Comparison of ENCODE assay signal across 29 cellular contexts in the genomic region with DNA sequence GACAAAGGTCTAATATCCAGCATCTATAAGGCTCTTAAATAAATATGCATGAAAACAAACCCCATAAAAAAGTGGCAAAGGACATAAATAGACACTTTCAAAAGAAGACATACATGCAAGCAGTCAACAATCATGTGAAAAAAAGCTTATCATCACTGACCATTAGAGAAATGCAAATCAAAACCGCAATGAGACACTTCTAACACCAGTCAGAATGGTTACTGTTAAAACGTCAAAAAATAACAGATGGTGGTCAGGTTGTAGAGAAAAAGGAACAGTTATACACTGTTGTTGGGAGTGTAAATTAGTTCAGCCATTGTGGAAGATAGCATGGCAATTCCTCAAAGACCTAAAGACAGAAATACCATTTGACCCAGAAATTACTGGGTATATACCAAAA.
"Had no signal": no experiment of that assay in that cellular context is flagged by ENCODE, and none has a peak within 500 bp of the region (broad histone marks: within the 10 kb centered on the region; RNA-seq: fewer than 3 reads in every experiment).

No MANE protein-coding gene starts in this region.

- H3K9me3 ChIP-seq: adrenal gland, body of pancreas, esophagus muscularis mucosa, gastrocnemius medialis had no signal

- ATAC-seq: activated CD4-positive, alpha-beta T cell treated with anti-CD3 and anti-CD28 coated beads for 36 hours; activated CD8-positive, alpha-beta memory T cell treated with anti-CD3 and anti-CD28 coated beads, Interleukin-2, amount 10 ng/mL, durations not matched to agents 7 days and 5 days; activated CD8-positive, alpha-beta T cell treated with anti-CD3 and anti-CD28 coated beads, Interleukin-2, amount 10 ng/mL, durations not matched to agents 7 days and 5 days; activated naive CD8-positive, alpha-beta T cell treated with anti-CD3 and anti-CD28 coated beads, Interleukin-2, amount 50 U/mL, for 24 hours; body of pancreas; effector memory CD8-positive, alpha-beta T cell; foreskin keratinocyte; gastrocnemius medialis; heart left ventricle had no signal

- H3K4me1 ChIP-seq: body of pancreas, foreskin keratinocyte, gastrocnemius medialis, heart left ventricle had no signal

- DNase-seq: activated CD4-positive, alpha-beta memory T cell treated with anti-CD3 and anti-CD28 coated beads for 36 hours; activated CD4-positive, alpha-beta T cell treated with anti-CD3 and anti-CD28 coated beads for 36 hours; activated CD4-positive, alpha-beta T cell treated with anti-CD3 and anti-CD28 coated beads, Interleukin-2, amount 10 ng/mL, durations not matched to agents 24 days and 14 days; activated CD4-positive, CD25-positive, alpha-beta regulatory T cell; activated CD4-positive, CD25-positive, alpha-beta regulatory T cell treated with anti-CD3 and anti-CD28 coated beads, Interleukin-2, amount 50 U/mL, for 72 hours; activated CD8-positive, alpha-beta memory T cell treated with anti-CD3 and anti-CD28 coated beads, Interleukin-2, amount 10 ng/mL, durations not matched to agents 7 days and 5 days; activated CD8-positive, alpha-beta memory T cell treated with anti-CD3 and anti-CD28 coated beads, Interleukin-2, amount 50 U/mL, for 4 hours; activated CD8-positive, alpha-beta T cell treated with anti-CD3 and anti-CD28 coated beads, Interleukin-2, amount 10 ng/mL, durations not matched to agents 7 days and 5 days; activated effector memory CD4-positive, alpha-beta T cell treated with anti-CD3 and anti-CD28 coated beads, Interleukin-2, amount 50 U/mL, for 16 hours; activated naive CD4-positive, alpha-beta T cell treated with anti-CD3 and anti-CD28 coated beads for 36 hours; activated naive CD8-positive, alpha-beta T cell treated with anti-CD3 and anti-CD28 coated beads for 36 hours; activated naive CD8-positive, alpha-beta T cell treated with anti-CD3 and anti-CD28 coated beads, Interleukin-2, amount 50 U/mL, for 24 hours; activated T-cell treated with anti-CD3 and anti-CD28 coated beads, Interleukin-2, amount 50 U/mL, for 1 hour; activated T-cell treated with anti-CD3 and anti-CD28 coated beads, Interleukin-2, amount 50 U/mL, for 48 hours; adrenal gland; amygdala; aorta; body of pancreas; caudate nucleus; cortex of kidney; dermis blood vessel endothelial cell; effector CD4-positive, alpha-beta T cell; effector memory CD8-positive, alpha-beta T cell; erythroblast; foreskin keratinocyte; gastrocnemius medialis; glutamatergic neuron; heart left ventricle had no signal

- H3K4me3 ChIP-seq: adrenal gland, body of pancreas, esophagus muscularis mucosa, gastrocnemius medialis, heart left ventricle had no signal

- H3K36me3 ChIP-seq: adrenal gland, esophagus muscularis mucosa, gastrocnemius medialis, heart left ventricle had no signal

- H3K27ac ChIP-seq: adrenal gland, body of pancreas, esophagus muscularis mucosa, foreskin keratinocyte, gastrocnemius medialis, heart left ventricle had no signal

- H3K27me3 ChIP-seq: adrenal gland, body of pancreas, esophagus muscularis mucosa, foreskin keratinocyte, gastrocnemius medialis, heart left ventricle had no signal
